In genomic region chr2:112482309-112483046, GRCh38 we compare ENCODE assay signal across 1 cellular context.
A peak's percentile ranks its signal among the peaks of the same experiment; 100 is the strongest.
TF ChIP-seq lines count a peak whose summit lies in the region.

No MANE protein-coding gene starts in this region.

TF ChIP-seq in HepG2, 621 proteins besides CTCF, POLR2A, EP300 and RAD21 (continued from another document and continues in another):
- TF ChIP-seq ZNF800 (CRISPR knock-in tag; IDR thresholded peaks at IDR 0.05), result peak; percentile 35; the same call in 1 of the 2 replicates
- peak; percentile 12; the same call in 1 of the 2 replicates for TF ChIP-seq PATZ1 (CRISPR knock-in tag; IDR thresholded peaks at IDR 0.05)
- no peak for TF ChIP-seq ZFYVE20 (CRISPR knock-in tag; IDR thresholded peaks at IDR 0.05; ENCODE audit: borderline replicate concordance, low read depth)
- TF ChIP-seq ZSCAN25 (CRISPR knock-in tag; IDR thresholded peaks at IDR 0.05), result no peak
- TF ChIP-seq ZNF142 (CRISPR knock-in tag; IDR thresholded peaks at IDR 0.05), result peak; percentile 24; the same call in 1 of the 2 replicates
- no peak for TF ChIP-seq ZNF589 (CRISPR knock-in tag; conservative IDR thresholded peaks at IDR 0.05)
- TF ChIP-seq ZNF652 (CRISPR knock-in tag; IDR thresholded peaks at IDR 0.05; ENCODE audit: borderline replicate concordance, low read depth), result no peak
- TF ChIP-seq ZNF563 (CRISPR knock-in tag; IDR thresholded peaks at IDR 0.05), result peak; percentile 62; the same call in 1 of the 2 replicates
- no peak for TF ChIP-seq ZNF780A (CRISPR knock-in tag; IDR thresholded peaks at IDR 0.05)
- TF ChIP-seq HNRNPLL (IDR thresholded peaks at IDR 0.05; ENCODE audit: low read depth, low read length, poor library complexity, severe bottlenecking), result peak; percentile 64
- no peak for TF ChIP-seq ZNF609 (CRISPR knock-in tag; IDR thresholded peaks at IDR 0.05; ENCODE audit: borderline replicate concordance)
- TF ChIP-seq PAXIP1 (CRISPR knock-in tag; conservative IDR thresholded peaks at IDR 0.05), result no peak
- TF ChIP-seq MYPOP (CRISPR knock-in tag; IDR thresholded peaks at IDR 0.05), result peak; percentile 29; the same call in 1 of the 2 replicates
- no peak for TF ChIP-seq ZNF34 (CRISPR knock-in tag; IDR thresholded peaks at IDR 0.05; ENCODE audit: borderline replicate concordance)
- TF ChIP-seq E2F5 (CRISPR knock-in tag; conservative IDR thresholded peaks at IDR 0.05), result 0 out of 2 replicates have a peak, but pooled peaks have one; percentile 26
- TF ChIP-seq ZNF770 (CRISPR knock-in tag; IDR thresholded peaks at IDR 0.05), result peak; percentile 22; the same call in 1 of the 2 replicates
- peak; percentile 86 for TF ChIP-seq ZNF777 (CRISPR knock-in tag; IDR thresholded peaks at IDR 0.05)
- no peak for TF ChIP-seq ZMYM3 (CRISPR knock-in tag; IDR thresholded peaks at IDR 0.05)
- TF ChIP-seq ZNF670 (CRISPR knock-in tag; IDR thresholded peaks at IDR 0.05; ENCODE audit: borderline replicate concordance), result peak; percentile 26; the same call in 1 of the 2 replicates
- no peak for TF ChIP-seq RBM22 (optimal IDR thresholded peaks at IDR 0.05; ENCODE audit: low read length)
- 0 out of 2 replicates have a peak, but pooled peaks have one; percentile 18 for TF ChIP-seq ZNF274 (CRISPR knock-in tag; IDR thresholded peaks at IDR 0.05)
- TF ChIP-seq RARA (CRISPR knock-in tag; IDR thresholded peaks at IDR 0.05), result peak; percentile 6; the same call in 1 of the 2 replicates
- TF ChIP-seq REPIN1 (CRISPR knock-in tag; IDR thresholded peaks at IDR 0.05; ENCODE audit: borderline replicate concordance, low read depth), result peak; percentile 1; the same call in 1 of the 2 replicates
- no peak for TF ChIP-seq HNRNPH1 (optimal IDR thresholded peaks at IDR 0.05; ENCODE audit: low read depth, low read length)
- TF ChIP-seq ZBTB25 (CRISPR knock-in tag; IDR thresholded peaks at IDR 0.05), result no peak
- no peak for TF ChIP-seq CREM (IDR thresholded peaks at IDR 0.05)
- no peak for TF ChIP-seq CREM (CRISPR knock-in tag; IDR thresholded peaks at IDR 0.05)
